22 cellular contexts compared by ENCODE assay signal in the genomic region with DNA sequence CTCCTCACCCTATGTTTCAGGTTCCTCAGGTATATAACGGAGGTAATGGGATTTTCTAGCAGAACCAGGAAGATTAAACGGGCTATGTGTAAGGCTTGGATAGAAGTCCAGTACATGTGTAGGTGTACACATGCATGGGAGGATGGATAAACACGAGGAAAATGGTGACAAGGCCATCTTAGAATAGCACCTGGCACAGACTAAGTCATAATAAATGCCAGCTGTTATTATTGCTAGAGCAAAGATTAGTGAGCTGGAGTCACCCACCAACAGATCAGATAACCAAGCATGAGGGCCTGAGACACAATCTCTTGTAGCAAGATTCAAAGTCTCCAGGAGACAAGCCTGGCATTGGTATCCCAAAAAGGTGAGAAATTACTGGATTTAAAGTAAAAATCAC. TPM values are rescaled to one million over a fixed set of nuclear protein-coding genes. Genes with fewer than 3 reads are reported as not detected.
"Had no signal": no experiment of that assay in that cellular context is flagged by ENCODE, and none has a peak within 500 bp of the region (broad histone marks: within the 10 kb centered on the region; RNA-seq: fewer than 3 reads in every experiment).

No MANE protein-coding gene starts in this region.

- ATAC-seq: effector memory CD8-positive, alpha-beta T cell; left cardiac atrium; left ventricle myocardium superior; naive thymus-derived CD4-positive, alpha-beta T cell; sciatic nerve had no signal

- H3K9me3 ChIP-seq: esophagus muscularis mucosa, stomach, thoracic aorta, transverse colon had no signal

- H3K36me3 ChIP-seq: esophagus muscularis mucosa, stomach, thoracic aorta, transverse colon had no signal

- H3K27me3 ChIP-seq: hepatocyte, stomach, transverse colon had no signal

- H3K4me3 ChIP-seq: esophagus muscularis mucosa, hepatocyte, lung, stomach, thoracic aorta, transverse colon had no signal

- H3K4me1 ChIP-seq: esophagus muscularis mucosa, stomach, transverse colon had no signal

- DNase-seq: cortex of kidney; effector memory CD8-positive, alpha-beta T cell; foreskin fibroblast; head of caudate nucleus; kidney; left cardiac atrium; left ventricle myocardium superior; mesenchymal stem cell; midbrain; naive thymus-derived CD4-positive, alpha-beta T cell; small intestine; stimulated activated CD4-positive, alpha-beta T cell treated with anti-CD3 and anti-CD28 coated beads, Interleukin-12 subunit alpha, Interleukin-12 subunit beta, amount 100 ng/mL, for 4 hours; stimulated activated naive CD4-positive, alpha-beta T cell; stomach; substantia nigra; transverse colon had no signal

- H3K27ac ChIP-seq: epithelial cell of prostate, esophagus muscularis mucosa, hepatocyte, stomach, thoracic aorta, transverse colon had no signal

RNA-seq across cellular contexts. Expression of a gene that starts 21.1 kb away (rescaled TPM):
- polyA plus RNA-seq: naive thymus-derived CD4-positive, alpha-beta T cell had no signal
